9 cellular contexts compared by ENCODE assay signal in genomic region chr3:53255775-53256703, GRCh38. TPM values are rescaled to one million over a fixed set of nuclear protein-coding genes. Genes with fewer than 3 reads are reported as not detected.
DNase-seq lines count a peak whose midpoint lies in the region; ATAC-seq, FAIRE-seq and TF ChIP-seq lines count a peak whose summit lies in the region.
"Had no signal": no experiment of that assay in that cellular context is flagged by ENCODE, and none has a peak within 500 bp of the region (broad histone marks: within the 10 kb centered on the region; RNA-seq: fewer than 3 reads in every experiment).

Gene TKT, minus strand, starts transcription at chr3:53256022. Its CDS starts 80 bp downstream, at chr3:53255942.

- H3K9me3 ChIP-seq in WERI-Rb-1 (ENCODE audit: severe bottlenecking) (peaks cover 3% of the 10 kb centered on the region), breast epithelium (no peaks in the 10 kb centered on the region), small intestine (ENCODE audit: control insufficient read depth, low read depth) (no peaks in the 10 kb centered on the region)

- no peak for FAIRE-seq in small intestine (lab: Jason Lieb, UNC)
- FAIRE-seq: A204.1 had no signal

- TF ChIP-seq POLR2A in breast epithelium (IDR thresholded peaks at IDR 0.05): no peak

- TF ChIP-seq CTCF in WERI-Rb-1 (IDR thresholded peaks at IDR 0.05; ENCODE audit: low read depth, low read length) (no peak), breast epithelium (IDR thresholded peaks at IDR 0.05) (no peak)

- 13 to 21% (median 16%) methylated on average over 37 to 65 of the region's 66 CpGs for WGBS in small intestine, 3 donors

- DNase-seq in NCI-H1417 (lab: John Stamatoyannopoulos, UW): peak; percentile 68 to 89 (median 83)
- no peak for DNase-seq in NCI-H1417 treated with DMSO at 0.1 percent for 48 hours (lab: John Stamatoyannopoulos, UW)
- peak; percentile 31 for DNase-seq in NCI-H2107 (lab: John Stamatoyannopoulos, UW)
- peak; percentile 84 for DNase-seq in WERI-Rb-1
- DNase-seq in breast epithelium (ENCODE audit: low spot score in 2 of 2): peak; percentile 57 to 71
- DNase-seq in iPS-NIHi7 (ENCODE audit: extremely low spot score): peak; percentile 96
- DNase-seq in small intestine: peak; percentile 91

- peak within 1 kb of the TSS; percentile 72 for H3K4me3 ChIP-seq in WERI-Rb-1 (ENCODE audit: low read depth, low read length)
- peak within 1 kb of the TSS; percentile 85 to 99 (median 91) for H3K4me3 ChIP-seq in breast epithelium
- peak within 1 kb of the TSS; percentile 73 to 96 for H3K4me3 ChIP-seq in small intestine (ENCODE audit: low read depth in 1 of 2, low read length in 2 of 2)

- peaks cover 35% of the 10 kb centered on the region for H3K36me3 ChIP-seq in WERI-Rb-1
- H3K36me3 ChIP-seq in breast epithelium: no peaks in the 10 kb centered on the region
- H3K36me3 ChIP-seq in small intestine (ENCODE audit: control insufficient read depth in 2 of 2, insufficient read depth in 2 of 2, low read length in 2 of 2): no peaks in the 10 kb centered on the region

- ATAC-seq in HG02884 (IDR thresholded peaks at IDR 0.05; ENCODE audit: unreplicated experiment): peak; percentile 55

- intact Hi-C loops in breast epithelium (cut with DNase I; ENCODE audit: low total_unique reads): no loop called here

- peak within 1 kb of the TSS; percentile 89 for H3K27ac ChIP-seq in WERI-Rb-1
- H3K27ac ChIP-seq in breast epithelium: peak within 1 kb of the TSS; percentile 73 to 86
- peak within 1 kb of the TSS; percentile 74 to 94 for H3K27ac ChIP-seq in small intestine (ENCODE audit: low read depth in 1 of 2, low read length in 1 of 2)

- peaks cover 0 to 18% of the 10 kb centered on the region in 2 donors for H3K4me1 ChIP-seq in breast epithelium
- peaks cover 3 to 17% of the 10 kb centered on the region in 2 donors for H3K4me1 ChIP-seq in small intestine (ENCODE audit: control insufficient read depth in 2 of 2, insufficient read depth in 1 of 2, low read depth in 1 of 2, low read length in 1 of 2)

- H3K27me3 ChIP-seq in WERI-Rb-1 (ENCODE audit: insufficient read depth, low read depth, severe bottlenecking): no peaks in the 10 kb centered on the region
- no peaks in the 10 kb centered on the region for H3K27me3 ChIP-seq in breast epithelium
- H3K27me3 ChIP-seq in small intestine (ENCODE audit: control insufficient read depth in 2 of 2, insufficient read depth in 2 of 2, low read length in 2 of 2): no peaks in the 10 kb centered on the region

RNA-seq across cellular contexts. Expression of gene TKT, which starts in this region (rescaled TPM):
- total RNA-seq in breast epithelium: 100 to 1,000 TPM; 130 to 273 (median 131) TPM
- 100 to 1,000 TPM in 1 of 3 donors, 10 to 100 TPM in 2; 58.8 to 407 (median 92.1) TPM for polyA plus RNA-seq in small intestine
